Comparison of ENCODE assay signal across 9 cellular contexts in the genomic region with DNA sequence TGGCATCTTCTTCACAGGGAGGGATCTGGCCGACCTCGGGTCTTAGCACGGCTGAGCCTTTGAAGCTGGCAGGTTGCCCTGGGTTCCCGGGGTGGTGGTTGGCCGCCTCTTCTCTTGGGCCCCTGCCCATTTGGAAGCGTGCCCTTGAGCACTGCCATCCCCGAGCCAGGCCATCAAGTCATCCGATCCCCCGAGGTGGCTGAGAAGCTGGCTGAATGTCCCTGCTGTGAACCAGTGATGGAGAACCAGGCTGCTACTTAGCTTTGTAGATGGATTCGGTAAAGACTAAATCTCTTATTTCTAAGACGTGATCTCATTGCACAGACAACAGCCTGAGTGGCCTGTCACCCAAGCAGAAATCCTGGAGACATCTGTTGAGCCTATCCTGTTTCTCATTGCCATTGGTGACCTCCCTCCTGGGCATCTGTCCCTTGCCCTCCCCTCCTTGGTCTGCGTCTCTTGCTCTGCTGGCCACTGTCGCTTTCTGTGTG.
DNase-seq lines count a peak whose midpoint lies in the region; ATAC-seq and TF ChIP-seq lines count a peak whose summit lies in the region.
"Had no signal": no experiment of that assay in that cellular context is flagged by ENCODE, and none has a peak within 500 bp of the region (broad histone marks: within the 10 kb centered on the region; RNA-seq: fewer than 3 reads in every experiment).

No MANE protein-coding gene starts in this region.

- intact Hi-C loops in right cardiac atrium (cut with DNase I) = loop anchor here in 3 of 4 donors (10.0 kb wide), 3 partner anchors 53 to 77 kb away; partner anchors contain the start of gene GRK5 (in 2 of the 3)
- intact Hi-C loops in spleen (cut with DNase I; ENCODE audit: low total_unique reads) = no loop called here

- H3K27me3 Mint-ChIP-seq in T-helper 17 cell = no peaks in the 10 kb centered on the region

- peaks cover 92% of the 10 kb centered on the region for H3K79me2 ChIP-seq in GM23248 (ENCODE audit: insufficient read depth)

- H2AFZ ChIP-seq in GM23248 = no peak overlapping the region

- H3K4me1 Mint-ChIP-seq in T-helper 17 cell = peaks cover 48% of the 10 kb centered on the region

- ATAC-seq in T-helper 17 cell (no peak), right cardiac atrium (peak; percentile 65), GM18909 (IDR thresholded peaks at IDR 0.05; ENCODE audit: poor library complexity, unreplicated experiment) (no peak), GM21515 (IDR thresholded peaks at IDR 0.05; ENCODE audit: unreplicated experiment) (no peak), GM18870 (IDR thresholded peaks at IDR 0.05; ENCODE audit: unreplicated experiment) (no peak)

- DNase-seq in GM23248 = peak; percentile 26
- no peak for DNase-seq in T-helper 17 cell
- peak; percentile 90 to 95 (median 95) for DNase-seq in right cardiac atrium
- peak; percentile 22 for DNase-seq in spleen
- no peak for DNase-seq in NCI-H2107 (lab: John Stamatoyannopoulos, UW)
- DNase-seq: NCI-H226 had no signal

- no peak overlapping the region for H3K4me3 Mint-ChIP-seq in T-helper 17 cell

- H3K4me2 ChIP-seq in GM23248 (ENCODE audit: unreplicated experiment) = peak overlapping the region; percentile 12

- H3K9me2 ChIP-seq in GM23248 (ENCODE audit: insufficient read depth) = no peaks in the 10 kb centered on the region

- H3K9me3 ChIP-seq in GM23248 (ENCODE audit: low read depth) = no peaks in the 10 kb centered on the region
- no peaks in the 10 kb centered on the region for H3K9me3 ChIP-seq in T-helper 17 cell (ENCODE audit: control insufficient read depth, low read length, poor library complexity, severe bottlenecking)
- H3K9me3 ChIP-seq in right cardiac atrium (ENCODE audit: control insufficient read depth, low read length) = no peaks in the 10 kb centered on the region
- H3K9me3 ChIP-seq in spleen = no peaks in the 10 kb centered on the region

- peaks cover 4% of the 10 kb centered on the region for H3K36me3 Mint-ChIP-seq in T-helper 17 cell (ENCODE audit: low read depth)

- H3K4me1 ChIP-seq in GM23248 (ENCODE audit: insufficient read depth) (0 out of 2 replicates have a peak, but pooled peaks cover 6% of the 10 kb centered on the region), right cardiac atrium (ENCODE audit: control insufficient read depth, insufficient read depth, low read length) (peaks cover 57% of the 10 kb centered on the region), spleen (peaks cover 38 to 90% (median 75%) of the 10 kb centered on the region in 6 donors)

- WGBS in GM23248 (ENCODE audit: low coverage in 1 of 2, low lambda C conversion rate in 2 of 2, missing lambda C conversion rate in 2 of 2), 2 experiments = 38 to 44% methylated on average over 13 of the region's 13 CpGs
- 30% methylated on average over 13 of the region's 13 CpGs for WGBS in right cardiac atrium
- WGBS in spleen, 5 donors = 64 to 95% (median 77%) methylated on average over 9 to 13 of the region's 13 CpGs

- H3K4me3 ChIP-seq in GM23248 = no peak overlapping the region
- H3K4me3 ChIP-seq in right cardiac atrium (ENCODE audit: low read length) = no peak overlapping the region
- no peak overlapping the region for H3K4me3 ChIP-seq in spleen

- in situ Hi-C loops in GM23248 (cut with MboI) = no loop called here

- H4K20me1 ChIP-seq in GM23248 (ENCODE audit: insufficient read depth) = no peaks in the 10 kb centered on the region

- TF ChIP-seq POLR2A in spleen (IDR thresholded peaks at IDR 0.05) = no peak

- H3K27ac ChIP-seq in GM23248 (no peak overlapping the region), right cardiac atrium (ENCODE audit: low read length) (peak overlapping the region; percentile 25), spleen (peak overlapping the region in 4 of 8 donors; percentile 40 to 67 (median 56))

- H3F3A ChIP-seq in GM23248 (ENCODE audit: insufficient read depth) = peaks cover 5% of the 10 kb centered on the region; the same call in 1 of the 2 replicates

- no peaks in the 10 kb centered on the region for H3K36me3 ChIP-seq in GM23248 (ENCODE audit: low read depth)
- H3K36me3 ChIP-seq in spleen = no peaks in the 10 kb centered on the region

- no peak for TF ChIP-seq CTCF in spleen (IDR thresholded peaks at IDR 0.05 in 8 of 11, conservative IDR thresholded peaks at IDR 0.05 in 3 of 11)

- peak overlapping the region; percentile 77 for H3K27ac Mint-ChIP-seq in T-helper 17 cell

- no peak overlapping the region for H3K9ac ChIP-seq in GM23248

- H3K27me3 ChIP-seq in GM23248 (replicated peaks; ENCODE audit: insufficient read depth) (no peaks in the 10 kb centered on the region), right cardiac atrium (ENCODE audit: control insufficient read depth, insufficient read depth) (no peaks in the 10 kb centered on the region), spleen (replicated peaks in 1 of 7) (no peaks in the 10 kb centered on the region)

Comparison
In these comparisons a context has a peak if more than half of its experiments do, and no peak if none do; other contexts are left out.
1. DNase-seq: peak in GM23248 (single experiment), right cardiac atrium (3 of 3) and spleen (single experiment); none in T-helper 17 cell (0 of 3) and NCI-H2107 (single experiment).
2. ATAC-seq: peak in right cardiac atrium (2 of 2); none in T-helper 17 cell (single experiment), GM18909 (single experiment), GM21515 (single experiment) and GM18870 (single experiment).